In the genomic region with DNA sequence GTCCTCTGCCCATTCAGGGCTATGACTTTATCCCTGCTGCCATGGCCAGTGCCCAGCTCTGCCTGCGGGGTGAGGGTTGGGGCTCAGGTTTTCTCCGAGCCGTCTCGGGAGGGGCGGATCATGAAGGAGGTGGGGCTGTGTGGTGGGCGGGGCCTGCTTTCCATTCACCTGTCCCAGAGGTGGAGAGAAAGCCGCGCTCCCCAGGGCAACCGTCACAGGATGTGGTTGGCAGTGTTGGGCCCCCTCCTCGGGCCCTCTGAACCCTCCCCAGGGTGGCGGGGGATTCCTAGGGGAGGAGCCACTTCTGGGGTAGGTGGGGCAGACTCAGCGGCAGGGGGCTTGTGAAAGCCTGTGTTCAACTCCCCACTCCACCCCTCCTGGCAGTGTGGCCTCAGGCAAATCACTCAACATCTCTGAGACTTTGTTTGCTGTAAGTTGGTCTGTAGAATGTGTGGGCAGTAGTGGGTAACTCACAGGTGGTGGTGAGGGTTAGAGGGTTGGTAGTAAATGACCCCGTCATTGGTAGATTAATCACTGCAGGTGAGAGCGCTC, we compare ENCODE assay signal across 9 cellular contexts. TPM values are rescaled to one million over a fixed set of nuclear protein-coding genes. Genes with fewer than 3 reads are reported as not detected.
DNase-seq lines count a peak whose midpoint lies in the region; ATAC-seq and TF ChIP-seq lines count a peak whose summit lies in the region.
"Had no signal": no experiment of that assay in that cellular context is flagged by ENCODE, and none has a peak within 500 bp of the region (broad histone marks: within the 10 kb centered on the region; RNA-seq: fewer than 3 reads in every experiment).

No MANE protein-coding gene starts in this region.

- no peaks in the 10 kb centered on the region for H3K27me3 Mint-ChIP-seq in CD4-positive, alpha-beta T cell
- H3K27me3 Mint-ChIP-seq in activated naive CD8-positive, alpha-beta T cell treated with anti-CD3 and anti-CD28 coated beads, Interleukin-2, amount 50 U/mL, for 24 hours, result no peaks in the 10 kb centered on the region

- H3K36me3 ChIP-seq in prostate gland, result no peaks in the 10 kb centered on the region
- H3K36me3 ChIP-seq in tibial nerve, result no peaks in the 10 kb centered on the region

- no peak for TF ChIP-seq CTCF in CD4-positive, alpha-beta T cell (IDR thresholded peaks at IDR 0.05)
- no peak for TF ChIP-seq CTCF in prostate gland (IDR thresholded peaks at IDR 0.05)
- no peak for TF ChIP-seq CTCF in coronary artery (IDR thresholded peaks at IDR 0.05)
- TF ChIP-seq CTCF in tibial nerve (IDR thresholded peaks at IDR 0.05), result no peak

- peak overlapping the region; percentile 87 for H3K4me3 Mint-ChIP-seq in CD4-positive, alpha-beta T cell
- H3K4me3 Mint-ChIP-seq in activated naive CD8-positive, alpha-beta T cell treated with anti-CD3 and anti-CD28 coated beads, Interleukin-2, amount 50 U/mL, for 24 hours, result peak overlapping the region; percentile 72

- peak; percentile 82 to 97 (median 90) for DNase-seq in CD4-positive, alpha-beta T cell
- peak; percentile 78 to 94 (median 91) for DNase-seq in T-helper 1 cell
- DNase-seq in activated naive CD8-positive, alpha-beta T cell treated with anti-CD3 and anti-CD28 coated beads, Interleukin-2, amount 50 U/mL, for 24 hours, result peak; percentile 82
- peak; percentile 32 for DNase-seq in prostate gland (ENCODE audit: low spot score)
- no peak for DNase-seq in coronary artery (ENCODE audit: low spot score)
- no peak for DNase-seq in tibial nerve (ENCODE audit: low spot score in 2 of 2)

- H3K27me3 ChIP-seq in CD4-positive, alpha-beta T cell (ENCODE audit: control insufficient read depth, insufficient read depth, low read length), result no peaks in the 10 kb centered on the region
- no peaks in the 10 kb centered on the region for H3K27me3 ChIP-seq in prostate gland (replicated peaks; ENCODE audit: insufficient read depth)
- peaks cover 0 to 41% of the 10 kb centered on the region in 2 donors for H3K27me3 ChIP-seq in tibial nerve

- H3K36me3 Mint-ChIP-seq in CD4-positive, alpha-beta T cell (ENCODE audit: low read depth), result peaks cover 54% of the 10 kb centered on the region
- H3K36me3 Mint-ChIP-seq in activated naive CD8-positive, alpha-beta T cell treated with anti-CD3 and anti-CD28 coated beads, Interleukin-2, amount 50 U/mL, for 24 hours (ENCODE audit: low read depth), result peaks cover 36% of the 10 kb centered on the region

- TF ChIP-seq EP300 in tibial nerve (IDR thresholded peaks at IDR 0.05), result no peak

- intact Hi-C loops in CD4-positive, alpha-beta T cell (cut with DNase I, micrococcal nuclease), result loop anchor here (2.0 to 5.0 kb wide), 6 partner anchors 17 to 106 kb away; a partner anchor contains a TSS
- intact Hi-C loops in prostate gland (cut with DNase I), result no loop called here

- H3K4me1 ChIP-seq in prostate gland (replicated peaks), result no peaks in the 10 kb centered on the region
- peaks cover 0 to 4% (median 0%) of the 10 kb centered on the region in 4 donors for H3K4me1 ChIP-seq in tibial nerve

- peak overlapping the region; percentile 99 for H3K27ac Mint-ChIP-seq in CD4-positive, alpha-beta T cell
- peak overlapping the region; percentile 94 for H3K27ac Mint-ChIP-seq in activated naive CD8-positive, alpha-beta T cell treated with anti-CD3 and anti-CD28 coated beads, Interleukin-2, amount 50 U/mL, for 24 hours

- TF ChIP-seq POLR2A in prostate gland (IDR thresholded peaks at IDR 0.05) (no peak), tibial nerve (IDR thresholded peaks at IDR 0.05) (no peak)

- peaks cover 85% of the 10 kb centered on the region for H3K4me1 Mint-ChIP-seq in CD4-positive, alpha-beta T cell (ENCODE audit: low read depth)
- peaks cover 80% of the 10 kb centered on the region for H3K4me1 Mint-ChIP-seq in activated naive CD8-positive, alpha-beta T cell treated with anti-CD3 and anti-CD28 coated beads, Interleukin-2, amount 50 U/mL, for 24 hours

- H3K9me3 Mint-ChIP-seq in CD4-positive, alpha-beta T cell, result no peaks in the 10 kb centered on the region
- no peaks in the 10 kb centered on the region for H3K9me3 Mint-ChIP-seq in activated naive CD8-positive, alpha-beta T cell treated with anti-CD3 and anti-CD28 coated beads, Interleukin-2, amount 50 U/mL, for 24 hours

- POLR2A ChIA-PET in CD4-positive, alpha-beta T cell (lab: Charles Lee), result interaction anchor here (0.7 to 7.2 kb wide), 22 partner anchors 10 to 107 kb away, joined by 3 to 307 read pairs (median 8); a partner anchor contains a TSS

- CTCF ChIA-PET in CD4-positive, alpha-beta T cell (lab: Charles Lee), result interaction anchor here (1.6 to 2.1 kb wide), 2 partner anchors 49 kb away, joined by 4 to 7 read pairs; no protein-coding TSS in a partner anchor

- no peaks in the 10 kb centered on the region for H3K9me3 ChIP-seq in CD4-positive, alpha-beta T cell (ENCODE audit: control insufficient read depth, low read length)
- H3K9me3 ChIP-seq in prostate gland (no peaks in the 10 kb centered on the region), tibial nerve (peaks cover 0 to 4% (median 0%) of the 10 kb centered on the region in 4 donors)

- WGBS in prostate gland, result 18% methylated on average over 9 of the region's 14 CpGs
- 28 to 35% methylated on average over 12 to 14 of the region's 14 CpGs for WGBS in tibial nerve, 2 donors

- H3K27ac ChIP-seq in CD4-positive, alpha-beta T cell (ENCODE audit: low read depth, low read length), result peak overlapping the region; percentile 81
- H3K27ac ChIP-seq in prostate gland (no peak overlapping the region), coronary artery (no peak overlapping the region), tibial nerve (peak overlapping the region in 1 of 4 donors; percentile 23)
- H3K27ac ChIP-seq: SK-N-MC had no signal

- peak; percentile 71 for ATAC-seq in CD4-positive, alpha-beta T cell (ENCODE audit: poor library complexity)
- peak; percentile 41 for ATAC-seq in activated naive CD8-positive, alpha-beta T cell treated with anti-CD3 and anti-CD28 coated beads, Interleukin-2, amount 50 U/mL, for 24 hours
- ATAC-seq in HG03095 (IDR thresholded peaks at IDR 0.05; ENCODE audit: unreplicated experiment) (no peak), GM19328 (IDR thresholded peaks at IDR 0.05; ENCODE audit: unreplicated experiment) (no peak)

- H3K4me3 ChIP-seq in prostate gland (no peak overlapping the region), coronary artery (no peak overlapping the region), tibial nerve (no peak overlapping the region)
- H3K4me3 ChIP-seq: SK-N-MC had no signal

RNA-seq across cellular contexts. Expression of a gene that starts 50.3 kb away (rescaled TPM):
- 100 to 1,000 TPM; 814 to 827 TPM for total RNA-seq in CD4-positive, alpha-beta T cell
- total RNA-seq in prostate gland, result 1 to 10 TPM in 1 of 2 donors, under 1 TPM in 1; 0.51 to 1.2 TPM
- total RNA-seq in tibial nerve, result 1 to 10 TPM in 2 of 4 donors, under 1 TPM in 1, not detected in 1; 0.59 to 3.6 (median 2.7) TPM

Comparison
In these comparisons a context has a peak if more than half of its experiments do, and no peak if none do; other contexts are left out.
1. ATAC-seq: peak in CD4-positive, alpha-beta T cell (single experiment) and activated naive CD8-positive, alpha-beta T cell treated with anti-CD3 and anti-CD28 coated beads, Interleukin-2, amount 50 U/mL, for 24 hours (single experiment); none in HG03095 (single experiment) and GM19328 (single experiment).
2. DNase-seq: peak in CD4-positive, alpha-beta T cell (10 of 10), T-helper 1 cell (5 of 5), activated naive CD8-positive, alpha-beta T cell treated with anti-CD3 and anti-CD28 coated beads, Interleukin-2, amount 50 U/mL, for 24 hours (single experiment) and prostate gland (single experiment); none in coronary artery (single experiment) and tibial nerve (0 of 2).
3. RNA of a gene that starts 50.3 kb away (total RNA-seq): 814 to 827 TPM in CD4-positive, alpha-beta T cell; 0.59 to 3.6 TPM in tibial nerve and 0.51 to 1.2 TPM in prostate gland; every median in the first group is over 100 times any median in the second.